ENCODE assay signal across 21 cellular contexts in the genomic region with DNA sequence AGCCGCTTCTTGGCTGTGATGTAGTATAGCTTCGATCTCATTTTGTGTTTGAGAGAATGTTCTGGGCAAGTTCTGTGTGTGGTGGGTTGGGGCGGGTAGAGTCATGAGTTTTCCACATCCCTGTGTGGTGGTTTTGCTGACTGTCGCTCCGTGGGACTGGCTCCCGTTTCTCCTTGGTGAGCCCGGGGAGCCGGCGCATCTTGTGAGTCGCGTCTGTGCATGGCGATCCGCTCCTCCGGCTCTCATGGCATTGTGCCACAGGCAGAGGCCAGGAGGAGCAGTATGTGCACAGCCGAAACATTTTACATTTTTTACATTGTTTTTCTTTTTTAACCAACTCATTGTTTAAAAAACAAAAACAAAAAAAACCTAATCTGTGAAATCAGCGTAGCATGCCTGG. TPM values are rescaled to one million over a fixed set of nuclear protein-coding genes. Genes with fewer than 3 reads are reported as not detected.
A peak's percentile ranks its signal among the peaks of the same experiment; 100 is the strongest.
DNase-seq lines count a peak whose midpoint lies in the region; ATAC-seq and TF ChIP-seq lines count a peak whose summit lies in the region.
"Had no signal": no experiment of that assay in that cellular context is flagged by ENCODE, and none has a peak within 500 bp of the region (broad histone marks: within the 10 kb centered on the region; RNA-seq: fewer than 3 reads in every experiment).

No MANE protein-coding gene starts in this region.

- H3K36me3 ChIP-seq in right atrium auricular region (peaks cover 50% of the 10 kb centered on the region), neuronal stem cell (replicated peaks in 1 of 2; ENCODE audit: control insufficient read depth in 2 of 2, insufficient read depth in 2 of 2, low read length in 2 of 2) (peaks cover 26 to 75% of the 10 kb centered on the region in 2 donors)

- no peak overlapping the region for H3K4me3 Mint-ChIP-seq in stimulated activated naive B cell treated with anti-CD40 and anti-IgM and Interleukin-4, amounts not matched to agents 10 μg/mL and 1 μg/mL and 100 μg/mL, for 72 hours
- H3K4me3 Mint-ChIP-seq: CD14-positive monocyte; CD4-positive, alpha-beta memory T cell; HFFc6 had no signal

- no peak overlapping the region for H3K4ac ChIP-seq in neuronal stem cell (ENCODE audit: low read length)

- H3K14ac ChIP-seq in neuronal stem cell (ENCODE audit: low read length): no peak overlapping the region

- H3K27ac ChIP-seq in right atrium auricular region: no peak overlapping the region
- H3K27ac ChIP-seq in right cardiac atrium (ENCODE audit: low read length): no peak overlapping the region
- no peak overlapping the region for H3K27ac ChIP-seq in neuronal stem cell (replicated peaks; ENCODE audit: low read length)
- H3K27ac ChIP-seq: BLaER1, HL-60 had no signal

- intact Hi-C loops in right cardiac atrium (cut with DNase I): no loop called here

- H3K27me3 ChIP-seq in right atrium auricular region (no peaks in the 10 kb centered on the region), right cardiac atrium (ENCODE audit: control insufficient read depth, insufficient read depth) (no peaks in the 10 kb centered on the region), neuronal stem cell (ENCODE audit: control insufficient read depth in 3 of 3, insufficient read depth in 3 of 3, low read depth in 1 of 3, low read length in 3 of 3) (no peaks in the 10 kb centered on the region)
- H3K27me3 ChIP-seq: BLaER1 had no signal

- DNase-seq in right atrium auricular region (ENCODE audit: low spot score) (peak; percentile 54), right cardiac atrium (no peak), left lobe of liver (ENCODE audit: low spot score) (peak; percentile 30), neuronal stem cell (ENCODE audit: low spot score) (no peak), NCI-H146 treated with DMSO at 0.1 percent for 48 hours (lab: John Stamatoyannopoulos, UW; ENCODE audit: unreplicated experiment) (no peak)
- no peak for DNase-seq in stimulated activated naive B cell treated with anti-CD40 and anti-IgM and Interleukin-4, amounts not matched to agents 10 μg/mL and 1 μg/mL and 100 μg/mL, for 72 hours
- DNase-seq: 8988T; Calu3; CD4-positive, alpha-beta memory T cell; DMS79 treated with DMSO at 0.1 percent for 48 hours; GF-D8; GOT3; H7; HFFc6; IMR-90 had no signal

- no peak overlapping the region for H2AFZ ChIP-seq in neuronal stem cell (ENCODE audit: low read length)

- H3K9ac ChIP-seq in neuronal stem cell (ENCODE audit: low read depth, low read length, poor library complexity): no peak overlapping the region
- H3K9ac ChIP-seq: BLaER1 had no signal

- H2BK120ac ChIP-seq in neuronal stem cell (ENCODE audit: low read depth, low read length): no peak overlapping the region

- H3K9me3 ChIP-seq in right atrium auricular region (no peaks in the 10 kb centered on the region), right cardiac atrium (ENCODE audit: control insufficient read depth, low read length) (no peaks in the 10 kb centered on the region), neuronal stem cell (replicated peaks in 1 of 2; ENCODE audit: control insufficient read depth in 2 of 2, insufficient read depth in 1 of 2, low read depth in 1 of 2, low read length in 2 of 2) (peaks cover 0 to 2% of the 10 kb centered on the region in 2 donors)

- H3K4me1 Mint-ChIP-seq in stimulated activated naive B cell treated with anti-CD40 and anti-IgM and Interleukin-4, amounts not matched to agents 10 μg/mL and 1 μg/mL and 100 μg/mL, for 72 hours: peaks cover 0 to 2% of the 10 kb centered on the region in 2 donors

- H3K79me1 ChIP-seq in neuronal stem cell (ENCODE audit: low read depth, low read length): no peaks in the 10 kb centered on the region

- H3K9me3 Mint-ChIP-seq in stimulated activated naive B cell treated with anti-CD40 and anti-IgM and Interleukin-4, amounts not matched to agents 10 μg/mL and 1 μg/mL and 100 μg/mL, for 72 hours: no peaks in the 10 kb centered on the region
- H3K9me3 Mint-ChIP-seq: CD14-positive monocyte; CD4-positive, alpha-beta memory T cell; HFFc6 had no signal

- H3K4me2 ChIP-seq in neuronal stem cell (ENCODE audit: insufficient read depth, low read length, poor library complexity, severe bottlenecking): no peak overlapping the region
- H3K4me2 ChIP-seq: BLaER1 had no signal

- no peak overlapping the region for H2BK5ac ChIP-seq in neuronal stem cell (ENCODE audit: low read length)

- H3K18ac ChIP-seq in neuronal stem cell (ENCODE audit: low read length): no peak overlapping the region

- H3K4me3 ChIP-seq in right atrium auricular region (no peak overlapping the region), right cardiac atrium (ENCODE audit: low read length) (no peak overlapping the region), neuronal stem cell (ENCODE audit: low read length in 2 of 2) (no peak overlapping the region)
- H3K4me3 ChIP-seq: BLaER1 had no signal

- WGBS in right cardiac atrium: 91% methylated on average over 16 of the region's 16 CpGs
- no CpG with 5 or more reads among the region's 16 CpGs for WGBS in neuronal stem cell (ENCODE audit: extremely low coverage in 2 of 2, insufficient read length in 2 of 2, insufficient replicate concordance in 1 of 2), 2 donors

- no peak overlapping the region for H2BK12ac ChIP-seq in neuronal stem cell (ENCODE audit: low read length)

- H3K27me3 Mint-ChIP-seq in stimulated activated naive B cell treated with anti-CD40 and anti-IgM and Interleukin-4, amounts not matched to agents 10 μg/mL and 1 μg/mL and 100 μg/mL, for 72 hours: no peaks in the 10 kb centered on the region
- H3K27me3 Mint-ChIP-seq: CD4-positive, alpha-beta memory T cell had no signal

- no peak overlapping the region for H2BK15ac ChIP-seq in neuronal stem cell (ENCODE audit: low read length)

- no peak for ATAC-seq in right cardiac atrium
- ATAC-seq in left lobe of liver: no peak
- ATAC-seq in stimulated activated naive B cell treated with anti-CD40 and anti-IgM and Interleukin-4, amounts not matched to agents 10 μg/mL and 1 μg/mL and 100 μg/mL, for 72 hours (replicated peaks): no peak
- no peak for ATAC-seq in HG03565 (IDR thresholded peaks at IDR 0.05; ENCODE audit: unreplicated experiment)
- ATAC-seq in HG03432 (IDR thresholded peaks at IDR 0.05; ENCODE audit: unreplicated experiment): no peak
- ATAC-seq: HCT116 had no signal

- H3K4me1 ChIP-seq in right atrium auricular region: peaks cover 0 to 16% of the 10 kb centered on the region in 2 donors
- peaks cover 12% of the 10 kb centered on the region for H3K4me1 ChIP-seq in right cardiac atrium (ENCODE audit: control insufficient read depth, insufficient read depth, low read length)
- peaks cover 2 to 6% of the 10 kb centered on the region in 2 donors for H3K4me1 ChIP-seq in neuronal stem cell (ENCODE audit: control insufficient read depth in 2 of 2, insufficient read depth in 1 of 2, low read depth in 1 of 2, low read length in 2 of 2)

- H3K23ac ChIP-seq in neuronal stem cell (ENCODE audit: low read depth, low read length, poor library complexity): peak overlapping the region; percentile 53

- no peak overlapping the region for H4K91ac ChIP-seq in neuronal stem cell (ENCODE audit: low read depth, low read length, poor library complexity)

- peaks cover 26 to 47% of the 10 kb centered on the region in 2 donors for H3K36me3 Mint-ChIP-seq in stimulated activated naive B cell treated with anti-CD40 and anti-IgM and Interleukin-4, amounts not matched to agents 10 μg/mL and 1 μg/mL and 100 μg/mL, for 72 hours

- peak overlapping the region; percentile 14 for H3K27ac Mint-ChIP-seq in stimulated activated naive B cell treated with anti-CD40 and anti-IgM and Interleukin-4, amounts not matched to agents 10 μg/mL and 1 μg/mL and 100 μg/mL, for 72 hours
- H3K27ac Mint-ChIP-seq: HFFc6 had no signal

- no peak overlapping the region for H4K8ac ChIP-seq in neuronal stem cell (ENCODE audit: low read depth, low read length)

- no peak overlapping the region for H2AK5ac ChIP-seq in neuronal stem cell (ENCODE audit: low read depth, low read length)

- no peak for TF ChIP-seq CTCF in right atrium auricular region (IDR thresholded peaks at IDR 0.05)

RNA-seq across cellular contexts. Expression of gene TBC1D14, which starts 27.7 kb away (rescaled TPM):
- total RNA-seq in right atrium auricular region: 10 to 100 TPM; 33.7 to 34.0 TPM
- 10 to 100 TPM; 36.2 to 44.8 (median 42.5) TPM for total RNA-seq in right cardiac atrium
- polyA plus RNA-seq in right cardiac atrium: 20.1 TPM
- 29.3 TPM for total RNA-seq in left lobe of liver
- 33.1 TPM for polyA plus RNA-seq in neuronal stem cell (2013, experiment 1 of 2)
- polyA plus RNA-seq in neuronal stem cell (2013, experiment 2 of 2): 33.3 TPM

Comparison
In these comparisons a context has a peak if more than half of its experiments do, and no peak if none do; other contexts are left out.
1. DNase-seq: peak in right atrium auricular region (single experiment) and left lobe of liver (single experiment); none in right cardiac atrium (0 of 3), neuronal stem cell (single experiment), stimulated activated naive B cell treated with anti-CD40 and anti-IgM and Interleukin-4, amounts not matched to agents 10 μg/mL and 1 μg/mL and 100 μg/mL, for 72 hours (single experiment) and NCI-H146 treated with DMSO at 0.1 percent for 48 hours (single experiment).